16 cellular contexts compared by ENCODE assay signal in genomic region chr4:138003248-138003647, GRCh38.
DNase-seq lines count a peak whose midpoint lies in the region; ATAC-seq and TF ChIP-seq lines count a peak whose summit lies in the region.
"Had no signal": no experiment of that assay in that cellular context is flagged by ENCODE, and none has a peak within 500 bp of the region (broad histone marks: within the 10 kb centered on the region; RNA-seq: fewer than 3 reads in every experiment).

No MANE protein-coding gene starts in this region.

- intact Hi-C loops in IMR-90 (cut with micrococcal nuclease) = no loop called here

- in situ Hi-C loops in IMR-90 (cut with MboI; ENCODE audit: low sequenced_read_pairs) = no loop called here

- H3K14ac ChIP-seq in IMR-90 (replicated peaks; ENCODE audit: low read depth, low read length) = no peak overlapping the region

- ATAC-seq in GM19463 (IDR thresholded peaks at IDR 0.05; ENCODE audit: unreplicated experiment) = peak; percentile 97
- ATAC-seq in HG02885 (IDR thresholded peaks at IDR 0.05; ENCODE audit: poor library complexity, unreplicated experiment) = peak; percentile 98
- no peak for ATAC-seq in IMR-90 (ENCODE audit: low read depth)
- no peak for ATAC-seq in foreskin keratinocyte
- ATAC-seq: stimulated activated effector memory CD8-positive, alpha-beta T cell treated with anti-CD3 and anti-CD28 coated beads, Interleukin-12 subunit alpha, Interleukin-12 subunit beta, amount 100 ng/mL, for 72 hours had no signal

- H4K5ac ChIP-seq in IMR-90 (ENCODE audit: low read depth, low read length) = no peak overlapping the region

- TF ChIP-seq RAD21 in IMR-90 (IDR thresholded peaks at IDR 0.05; ENCODE audit: low read length) = no peak

- no peak overlapping the region for H2BK15ac ChIP-seq in IMR-90 (ENCODE audit: low read depth, low read length)

- no peak overlapping the region for H3K4me3 ChIP-seq in IMR-90 (ENCODE audit: insufficient read depth, low read depth, low read length)
- H3K4me3 ChIP-seq: smooth muscle cell had no signal

- no peak overlapping the region for H2AK5ac ChIP-seq in IMR-90 (ENCODE audit: low read depth, low read length)

- peak; percentile 8 for DNase-seq in GM10266 (ENCODE audit: extremely low spot score)
- DNase-seq in IMR-90 = peak; percentile 51
- DNase-seq in foreskin keratinocyte = no peak
- no peak for DNase-seq in HuH-7.5 (ENCODE audit: low spot score)
- DNase-seq in NCI-H1436 (lab: John Stamatoyannopoulos, UW) = no peak
- DNase-seq in DMS79 (lab: John Stamatoyannopoulos, UW) = no peak
- DNase-seq: activated CD4-positive, CD25-positive, alpha-beta regulatory T cell treated with anti-CD3 and anti-CD28 coated beads, Interleukin-2, amount 50 U/mL, for 72 hours; activated naive CD4-positive, alpha-beta T cell; naive B cell; NCI-H1417 treated with DMSO at 0.1 percent for 48 hours; RPMI8226 had no signal

- H2BK5ac ChIP-seq in IMR-90 (ENCODE audit: low read depth, low read length, poor library complexity, severe bottlenecking) = no peak overlapping the region

- H4K20me1 ChIP-seq in IMR-90 (ENCODE audit: insufficient read depth, low read length) = no peaks in the 10 kb centered on the region

- no peak for TF ChIP-seq POLR2A in IMR-90 (IDR thresholded peaks at IDR 0.05; ENCODE audit: low read depth, low read length)

- H3K23ac ChIP-seq in IMR-90 (ENCODE audit: low read depth, low read length) = no peak overlapping the region

- H3K4me1 ChIP-seq in IMR-90 (ENCODE audit: control insufficient read depth, insufficient read depth, low read length) = peaks cover 4% of the 10 kb centered on the region; the same call in 1 of the 2 replicates
- peaks cover 5% of the 10 kb centered on the region for H3K4me1 ChIP-seq in foreskin keratinocyte

- no peaks in the 10 kb centered on the region for H3K9me3 ChIP-seq in IMR-90 (ENCODE audit: control insufficient read depth, insufficient read depth, low read length)

- dilution Hi-C loops in IMR-90 (cut with HindIII; ENCODE audit: low sequenced_read_pairs, unreplicated experiment) = no loop called here

- no peaks in the 10 kb centered on the region for H3K36me3 ChIP-seq in IMR-90 (ENCODE audit: control insufficient read depth, insufficient read depth, low read length)

- H3K9me1 ChIP-seq in IMR-90 (ENCODE audit: insufficient read depth, low read length) = no peaks in the 10 kb centered on the region

- H3K18ac ChIP-seq in IMR-90 (ENCODE audit: low read depth, low read length) = no peak overlapping the region; the same call in 1 of the 2 replicates

- POLR2A ChIA-PET in IMR-90 (lab: Charles Lee; ENCODE audit: unreplicated experiment) = no interaction called here

- H3K9ac ChIP-seq in IMR-90 (ENCODE audit: low read depth, low read length) = no peak overlapping the region

- H2AFZ ChIP-seq in IMR-90 (replicated peaks; ENCODE audit: low read length, poor library complexity) = no peak overlapping the region

- H4K8ac ChIP-seq in IMR-90 (ENCODE audit: low read depth in 2 of 2, low read length in 2 of 2) = no peak overlapping the region

- H3K4ac ChIP-seq in IMR-90 (ENCODE audit: low read depth, low read length) = no peak overlapping the region

- H2AK9ac ChIP-seq in IMR-90 (replicated peaks; ENCODE audit: low read depth, low read length, poor library complexity) = no peak overlapping the region

- BruUV-seq in IMR-90 (replicated peaks; lab: Mats Ljungman, UMichigan) = no TSS peak

- H3K27ac ChIP-seq in IMR-90 (ENCODE audit: insufficient read depth, low read length) = no peak overlapping the region
- no peak overlapping the region for H3K27ac ChIP-seq in foreskin keratinocyte
- H3K27ac ChIP-seq: HL-60 had no signal

- H2BK20ac ChIP-seq in IMR-90 (ENCODE audit: low read depth, low read length) = no peak overlapping the region

- no peaks in the 10 kb centered on the region for H3K79me1 ChIP-seq in IMR-90 (ENCODE audit: low read depth in 1 of 2, low read length in 2 of 2)

- H3K27me3 ChIP-seq in IMR-90 (ENCODE audit: control insufficient read depth, insufficient read depth, low read length) (no peaks in the 10 kb centered on the region), foreskin keratinocyte (no peaks in the 10 kb centered on the region)

- no peak overlapping the region for H4K91ac ChIP-seq in IMR-90 (ENCODE audit: insufficient read depth, low read depth, low read length)

- H2BK120ac ChIP-seq in IMR-90 (ENCODE audit: low read depth, low read length) = no peak overlapping the region

- TF ChIP-seq CTCF in GM10266 (IDR thresholded peaks at IDR 0.05; ENCODE audit: control insufficient read depth, insufficient read depth, low read depth, missing control alignments) = no peak
- no peak for TF ChIP-seq CTCF in IMR-90 (conservative IDR thresholded peaks at IDR 0.05; ENCODE audit: low read depth, low read length)
- no peak for TF ChIP-seq CTCF in foreskin keratinocyte (conservative IDR thresholded peaks at IDR 0.05)

- H3K56ac ChIP-seq in IMR-90 (ENCODE audit: extremely low read depth, insufficient read depth, low read length) = no peak overlapping the region

- no peak overlapping the region; the same call in 1 of the 2 replicates for H3K4me2 ChIP-seq in IMR-90 (ENCODE audit: low read depth, low read length)
- H3K4me2 ChIP-seq: smooth muscle cell had no signal

- CTCF ChIA-PET in IMR-90 (lab: Yijun Ruan, JAX) = no interaction called here

TF ChIP-seq in IMR-90, 13 proteins besides CTCF, POLR2A, EP300 and RAD21:
- TF ChIP-seq MAZ (IDR thresholded peaks at IDR 0.05; ENCODE audit: borderline replicate concordance, low read depth, low read length) = no peak
- no peak for TF ChIP-seq RCOR1 (IDR thresholded peaks at IDR 0.05; ENCODE audit: insufficient replicate concordance, low read length)
- no peak for TF ChIP-seq SMC3 (IDR thresholded peaks at IDR 0.05; ENCODE audit: low read depth, low read length)
- TF ChIP-seq CEBPB (IDR thresholded peaks at IDR 0.05; ENCODE audit: low read depth, low read length) = no peak
- TF ChIP-seq NFE2L2 (IDR thresholded peaks at IDR 0.05; ENCODE audit: low read depth, low read length) = no peak
- TF ChIP-seq CHD1 (IDR thresholded peaks at IDR 0.05; ENCODE audit: low read depth, low read length) = no peak
- no peak for TF ChIP-seq MAFK (IDR thresholded peaks at IDR 0.05; ENCODE audit: low read depth, low read length)
- no peak for TF ChIP-seq FOS (IDR thresholded peaks at IDR 0.05; ENCODE audit: low read depth, low read length)
- TF ChIP-seq ELK1 (IDR thresholded peaks at IDR 0.05; ENCODE audit: borderline replicate concordance, low read depth, low read length) = no peak
- TF ChIP-seq BHLHE40 (IDR thresholded peaks at IDR 0.05; ENCODE audit: low read depth, low read length) = no peak
- TF ChIP-seq RFX5 (IDR thresholded peaks at IDR 0.05; ENCODE audit: low read depth, low read length) = no peak

Comparison
In these comparisons a context has a peak if more than half of its experiments do, and no peak if none do; other contexts are left out.
1. DNase-seq: peak in GM10266 (single experiment) and IMR-90 (single experiment); none in foreskin keratinocyte (0 of 2), HuH-7.5 (single experiment), NCI-H1436 (single experiment) and DMS79 (single experiment).
2. ATAC-seq: peak in GM19463 (single experiment) and HG02885 (single experiment); none in IMR-90 (single experiment) and foreskin keratinocyte (single experiment).